ENCODE assay signal across 17 cellular contexts in genomic region chr20:19552896-19553180, GRCh38.
"Had no signal": no experiment of that assay in that cellular context is flagged by ENCODE, and none has a peak within 500 bp of the region (broad histone marks: within the 10 kb centered on the region; RNA-seq: fewer than 3 reads in every experiment).

No MANE protein-coding gene starts in this region.

- H3K36me3 ChIP-seq: left ventricle myocardium inferior, neutrophil, pancreas, transverse colon, vagina had no signal

- H3K9me3 ChIP-seq: left ventricle myocardium inferior, neutrophil, pancreas, transverse colon, vagina had no signal

- H3K4me1 ChIP-seq: left ventricle myocardium inferior, pancreas, transverse colon had no signal

- H3K27ac ChIP-seq: left ventricle myocardium inferior, neutrophil, pancreas, transverse colon, vagina had no signal

- ATAC-seq: naive thymus-derived CD8-positive, alpha-beta T cell had no signal

- H3K27me3 ChIP-seq: neutrophil, pancreas, transverse colon, vagina had no signal

- DNase-seq: activated CD8-positive, alpha-beta memory T cell treated with anti-CD3 and anti-CD28 coated beads for 24 hours; activated CD8-positive, alpha-beta memory T cell treated with anti-CD3 and anti-CD28 coated beads, Interleukin-2, amount 50 U/mL, for 4 hours; activated naive CD4-positive, alpha-beta T cell treated with Interleukin-2 at 50 U/mL for 16 hours; activated naive CD8-positive, alpha-beta T cell treated with anti-CD3 and anti-CD28 coated beads, Interleukin-2, amount 10 ng/mL, durations not matched to agents 7 days and 5 days; activated T-cell treated with anti-CD3 and anti-CD28 coated beads, Interleukin-2, amount 50 U/mL, for 24 hours; amniotic stem cell; effector CD8-positive, alpha-beta T cell; foreskin melanocyte; left ventricle myocardium inferior; naive thymus-derived CD8-positive, alpha-beta T cell; stimulated activated CD4-positive, alpha-beta T cell treated with anti-CD3 and anti-CD28 coated beads, Interleukin-1b, Interleukin-23, amount 100 ng/mL, for 48 hours; T1000; transverse colon had no signal

- H3K4me3 ChIP-seq: left ventricle myocardium inferior, pancreas, skin epidermis, transverse colon, vagina had no signal
